8 cellular contexts compared by ENCODE assay signal in genomic region chr12:95435355-95435754, GRCh38.
"Had no signal": no experiment of that assay in that cellular context is flagged by ENCODE, and none has a peak within 500 bp of the region (broad histone marks: within the 10 kb centered on the region; RNA-seq: fewer than 3 reads in every experiment).

No MANE protein-coding gene starts in this region.

- DNase-seq: GDM1, GF-D8 had no signal

- FAIRE-seq: G401.6, GM12878, GM12891, GM12892, GM18507, GM19239 had no signal

- ATAC-seq: GM12878 had no signal

- H3K4me3 ChIP-seq: GM12878 had no signal
